Comparison of ENCODE assay signal across 23 cellular contexts in genomic region chr5:175685701-175686350, GRCh38. TPM values are rescaled to one million over a fixed set of nuclear protein-coding genes. Genes with fewer than 3 reads are reported as not detected.
"Had no signal": no experiment of that assay in that cellular context is flagged by ENCODE, and none has a peak within 500 bp of the region (broad histone marks: within the 10 kb centered on the region; RNA-seq: fewer than 3 reads in every experiment).

No MANE protein-coding gene starts in this region.

- H2AFZ ChIP-seq: hepatocyte had no signal

- H3K4me1 ChIP-seq: foreskin keratinocyte had no signal

- H3K4me3 Mint-ChIP-seq: activated CD4-positive, alpha-beta memory T cell treated with anti-CD3 and anti-CD28 coated beads, Interleukin-2, amount 10 ng/mL, durations not matched to agents 7 days and 5 days; activated CD4-positive, alpha-beta T cell treated with anti-CD3 and anti-CD28 coated beads, Interleukin-2, amount 10 ng/mL, durations not matched to agents 24 days and 14 days; activated naive CD4-positive, alpha-beta T cell treated with anti-CD3 and anti-CD28 coated beads, Interleukin-2, amount 10 ng/mL, durations not matched to agents 7 days and 5 days; activated T-cell treated with anti-CD3 and anti-CD28 coated beads, Interleukin-2, amount 50 U/mL, for 72 hours; nephron progenitor cell; type B pancreatic cell had no signal

- H3K36me3 ChIP-seq: thoracic aorta had no signal

- H3K4me1 Mint-ChIP-seq: activated CD4-positive, alpha-beta memory T cell treated with anti-CD3 and anti-CD28 coated beads, Interleukin-2, amount 10 ng/mL, durations not matched to agents 7 days and 5 days had no signal

- ATAC-seq: activated CD4-positive, CD25-positive, alpha-beta regulatory T cell treated with anti-CD3 and anti-CD28 coated beads, Interleukin-2, amount 50 U/mL, for 24 hours; activated T-cell treated with anti-CD3 and anti-CD28 coated beads, Interleukin-2, amount 50 U/mL, for 72 hours; body of pancreas; foreskin keratinocyte; mucosa of descending colon had no signal

- H3K27me3 ChIP-seq: cardiac muscle cell, hepatocyte had no signal

- H3K9me3 ChIP-seq: body of pancreas, mucosa of descending colon, thoracic aorta had no signal

- H3K36me3 Mint-ChIP-seq: type B pancreatic cell had no signal

- H3K27ac ChIP-seq: body of pancreas, cardiac muscle cell, foreskin keratinocyte, hepatocyte, thoracic aorta, VCaP had no signal

- DNase-seq: activated CD4-positive, alpha-beta memory T cell treated with anti-CD3 and anti-CD28 coated beads, Interleukin-2, amount 10 ng/mL, durations not matched to agents 7 days and 5 days; activated CD4-positive, alpha-beta T cell treated with anti-CD3 and anti-CD28 coated beads, Interleukin-2, amount 10 ng/mL, durations not matched to agents 24 days and 14 days; activated effector memory CD4-positive, alpha-beta T cell treated with Interleukin-2 at 50 U/mL for 16 hours; activated naive CD4-positive, alpha-beta T cell treated with anti-CD3 and anti-CD28 coated beads, Interleukin-2, amount 10 ng/mL, durations not matched to agents 7 days and 5 days; activated T-cell treated with anti-CD3 and anti-CD28 coated beads, Interleukin-2, amount 50 U/mL, for 72 hours; amygdala; body of pancreas; effector memory CD4-positive, alpha-beta T cell; foreskin keratinocyte; mesendoderm; mucosa of descending colon; nephron progenitor cell; occipital lobe; stimulated activated CD4-positive, alpha-beta T cell treated with anti-CD3 and anti-CD28 coated beads, Interleukin-4, amount 100 ng/mL, for 1 hour; stimulated activated naive CD4-positive, alpha-beta T cell had no signal

- FAIRE-seq: colon had no signal

- H3K4me3 ChIP-seq: body of pancreas, cardiac muscle cell, hepatocyte, mucosa of descending colon, thoracic aorta had no signal

- H3K4me2 ChIP-seq: hepatocyte had no signal

- H3K79me2 ChIP-seq: hepatocyte had no signal

- H3K9me3 Mint-ChIP-seq: activated CD4-positive, alpha-beta memory T cell treated with anti-CD3 and anti-CD28 coated beads, Interleukin-2, amount 10 ng/mL, durations not matched to agents 7 days and 5 days; activated CD4-positive, alpha-beta T cell treated with anti-CD3 and anti-CD28 coated beads, Interleukin-2, amount 10 ng/mL, durations not matched to agents 24 days and 14 days; activated naive CD4-positive, alpha-beta T cell treated with anti-CD3 and anti-CD28 coated beads, Interleukin-2, amount 10 ng/mL, durations not matched to agents 7 days and 5 days; activated T-cell treated with anti-CD3 and anti-CD28 coated beads, Interleukin-2, amount 50 U/mL, for 72 hours; nephron progenitor cell; type B pancreatic cell had no signal

- H3K27me3 Mint-ChIP-seq: activated CD4-positive, alpha-beta memory T cell treated with anti-CD3 and anti-CD28 coated beads, Interleukin-2, amount 10 ng/mL, durations not matched to agents 7 days and 5 days; activated CD4-positive, alpha-beta T cell treated with anti-CD3 and anti-CD28 coated beads, Interleukin-2, amount 10 ng/mL, durations not matched to agents 24 days and 14 days; activated naive CD4-positive, alpha-beta T cell treated with anti-CD3 and anti-CD28 coated beads, Interleukin-2, amount 10 ng/mL, durations not matched to agents 7 days and 5 days had no signal

- H3K27ac Mint-ChIP-seq: activated CD4-positive, alpha-beta memory T cell treated with anti-CD3 and anti-CD28 coated beads, Interleukin-2, amount 10 ng/mL, durations not matched to agents 7 days and 5 days; activated CD4-positive, alpha-beta T cell treated with anti-CD3 and anti-CD28 coated beads, Interleukin-2, amount 10 ng/mL, durations not matched to agents 24 days and 14 days; activated naive CD4-positive, alpha-beta T cell treated with anti-CD3 and anti-CD28 coated beads, Interleukin-2, amount 10 ng/mL, durations not matched to agents 7 days and 5 days; activated T-cell treated with anti-CD3 and anti-CD28 coated beads, Interleukin-2, amount 50 U/mL, for 72 hours; nephron progenitor cell; type B pancreatic cell had no signal

RNA-seq across cellular contexts. Expression of gene HRH2, which starts 28.0 kb away (rescaled TPM):
- total RNA-seq: dermis microvascular lymphatic vessel endothelial cell, foreskin keratinocyte had no signal
- polyA plus RNA-seq: foreskin keratinocyte had no signal
